In genomic region chr17:80187493-80187892, GRCh38 we compare ENCODE assay signal across 13 cellular contexts. TPM values are rescaled to one million over a fixed set of nuclear protein-coding genes. Genes with fewer than 3 reads are reported as not detected.
DNase-seq lines count a peak whose midpoint lies in the region; ATAC-seq and TF ChIP-seq lines count a peak whose summit lies in the region.
"Had no signal": no experiment of that assay in that cellular context is flagged by ENCODE, and none has a peak within 500 bp of the region (broad histone marks: within the 10 kb centered on the region; RNA-seq: fewer than 3 reads in every experiment).

No MANE protein-coding gene starts in this region.

- H3K9me3 ChIP-seq in esophagus squamous epithelium, result no peaks in the 10 kb centered on the region
- no peaks in the 10 kb centered on the region for H3K9me3 ChIP-seq in mucosa of stomach (ENCODE audit: control insufficient read depth, low read length)
- H3K9me3 ChIP-seq in vagina, result no peaks in the 10 kb centered on the region

- H3K4me3 Mint-ChIP-seq in activated CD4-positive, alpha-beta T cell treated with anti-CD3 and anti-CD28 coated beads for 36 hours, result no peak overlapping the region
- H3K4me3 Mint-ChIP-seq: neural crest cell, T-cell had no signal

- 20 to 44% methylated on average over 1 to 7 of the region's 13 CpGs for WGBS in esophagus squamous epithelium, 2 donors

- no peak overlapping the region for H3K27ac Mint-ChIP-seq in activated CD4-positive, alpha-beta T cell treated with anti-CD3 and anti-CD28 coated beads for 36 hours
- H3K27ac Mint-ChIP-seq: T-cell had no signal

- peak in 1 of 4 donors; percentile 19 for TF ChIP-seq POLR2A in esophagus squamous epithelium (IDR thresholded peaks at IDR 0.05)
- no peak for TF ChIP-seq POLR2A in vagina (IDR thresholded peaks at IDR 0.05)

- intact Hi-C loops in esophagus squamous epithelium (cut with DNase I) (no loop called here), vagina (cut with DNase I) (no loop called here)
- intact Hi-C loops in activated CD4-positive, alpha-beta T cell treated with anti-CD3 and anti-CD28 coated beads for 36 hours (cut with DNase I, micrococcal nuclease), result no loop called here

- CTCF ChIA-PET in activated CD4-positive, alpha-beta T cell treated with anti-CD3 and anti-CD28 coated beads for 36 hours (lab: Charles Lee), result interaction anchor here (0.8 to 2.2 kb wide), 2 partner anchors 10 to 1069 kb away, joined by 4 to 9 read pairs; no protein-coding TSS in a partner anchor

- DNase-seq in M059J (ENCODE audit: low read depth), result peak; percentile 34
- no peak for DNase-seq in esophagus squamous epithelium (lab: John Stamatoyannopoulos, UW)
- DNase-seq in vagina (ENCODE audit: extremely low spot score in 2 of 2), result no peak
- DNase-seq in activated CD4-positive, alpha-beta T cell treated with anti-CD3 and anti-CD28 coated beads for 36 hours, result no peak
- no peak for DNase-seq in dedifferentiated amniotic fluid mesenchymal stem cell (ENCODE audit: extremely low spot score)
- DNase-seq: brain microvascular endothelial cell, NCI-H69, T-cell had no signal

- no peak for ATAC-seq in activated CD4-positive, alpha-beta T cell treated with anti-CD3 and anti-CD28 coated beads for 36 hours
- ATAC-seq in GM18511 (IDR thresholded peaks at IDR 0.05; ENCODE audit: unreplicated experiment), result no peak
- ATAC-seq: T-cell had no signal

- peak overlapping the region in 3 of 4 donors; percentile 21 to 50 (median 31) for H3K4me3 ChIP-seq in esophagus squamous epithelium
- H3K4me3 ChIP-seq in mucosa of stomach (ENCODE audit: low read length), result peak overlapping the region; percentile 43
- H3K4me3 ChIP-seq in vagina, result peak overlapping the region in 1 of 2 donors; percentile 9
- H3K4me3 ChIP-seq: hepatocyte had no signal

- H3K36me3 Mint-ChIP-seq in activated CD4-positive, alpha-beta T cell treated with anti-CD3 and anti-CD28 coated beads for 36 hours (ENCODE audit: low read depth), result no peaks in the 10 kb centered on the region
- H3K36me3 Mint-ChIP-seq: T-cell had no signal

- peaks cover 5% of the 10 kb centered on the region for H3K27me3 Mint-ChIP-seq in activated CD4-positive, alpha-beta T cell treated with anti-CD3 and anti-CD28 coated beads for 36 hours

- peak overlapping the region; percentile 16 for H3K9ac ChIP-seq in mucosa of stomach (ENCODE audit: low read length)
- H3K9ac ChIP-seq: KMS-11 had no signal

- TF ChIP-seq CTCF in esophagus squamous epithelium (IDR thresholded peaks at IDR 0.05) (no peak), vagina (IDR thresholded peaks at IDR 0.05) (no peak)

- H3K4me1 Mint-ChIP-seq in activated CD4-positive, alpha-beta T cell treated with anti-CD3 and anti-CD28 coated beads for 36 hours, result no peaks in the 10 kb centered on the region
- H3K4me1 Mint-ChIP-seq: T-cell had no signal

- H3K4me1 ChIP-seq in esophagus squamous epithelium (peaks cover 22 to 52% (median 24%) of the 10 kb centered on the region in 3 donors), mucosa of stomach (ENCODE audit: control insufficient read depth, insufficient read depth, low read length) (peaks cover 14% of the 10 kb centered on the region), vagina (peaks cover 25% of the 10 kb centered on the region)

- POLR2A ChIA-PET in activated CD4-positive, alpha-beta T cell treated with anti-CD3 and anti-CD28 coated beads for 36 hours (lab: Charles Lee), result no interaction called here

- H3K27ac ChIP-seq in esophagus squamous epithelium (peak overlapping the region; percentile 62 to 82 (median 74)), vagina (peak overlapping the region; percentile 28)
- H3K27ac ChIP-seq: brain microvascular endothelial cell, hepatocyte, KMS-11 had no signal

- peaks cover 0 to 17% (median 0%) of the 10 kb centered on the region in 3 donors for H3K36me3 ChIP-seq in esophagus squamous epithelium
- no peaks in the 10 kb centered on the region for H3K36me3 ChIP-seq in mucosa of stomach (ENCODE audit: control insufficient read depth, insufficient read depth, low read length)
- H3K36me3 ChIP-seq in vagina, result no peaks in the 10 kb centered on the region
- H3K36me3 ChIP-seq: brain microvascular endothelial cell had no signal

- no peaks in the 10 kb centered on the region for H3K9me3 Mint-ChIP-seq in activated CD4-positive, alpha-beta T cell treated with anti-CD3 and anti-CD28 coated beads for 36 hours (ENCODE audit: low read depth)
- H3K9me3 Mint-ChIP-seq: neural crest cell, T-cell had no signal

- H3K27me3 ChIP-seq in esophagus squamous epithelium (no peaks in the 10 kb centered on the region), mucosa of stomach (ENCODE audit: control insufficient read depth, insufficient read depth, low read length) (no peaks in the 10 kb centered on the region), vagina (no peaks in the 10 kb centered on the region)
- H3K27me3 ChIP-seq: brain microvascular endothelial cell, hepatocyte had no signal

RNA-seq across cellular contexts. Expression of gene CARD14, which starts 17.7 kb away (rescaled TPM):
- 0.10 TPM in 1 of 2 replicates, not detected in the other for total RNA-seq in M059J (2014; rRNA removed; shearing (Covaris generic))
- total RNA-seq in esophagus squamous epithelium (10 to 100 TPM; 13.0 to 54.3 (median 27.6) TPM), vagina (30.0 TPM)
- total RNA-seq in activated CD4-positive, alpha-beta T cell treated with anti-CD3 and anti-CD28 coated beads for 36 hours, result not detected

RNA-seq across cellular contexts. Expression of gene SGSH, which starts 32.6 kb away (rescaled TPM):
- total RNA-seq in M059J (2014; rRNA removed; shearing (Covaris generic)), result 26.9 and 34.6 TPM in 2 replicates
- 10 to 100 TPM in 3 of 4 donors, 1 to 10 TPM in 1; 8.7 to 18.7 (median 12.9) TPM for total RNA-seq in esophagus squamous epithelium
- total RNA-seq in vagina, result 47.6 TPM
- 10 to 100 TPM; 20.2 to 22.7 TPM for total RNA-seq in activated CD4-positive, alpha-beta T cell treated with anti-CD3 and anti-CD28 coated beads for 36 hours

RNA-seq across cellular contexts. Expression of gene SLC26A11, which starts 32.7 kb away (rescaled TPM):
- total RNA-seq in M059J (2014; rRNA removed; shearing (Covaris generic)), result 2.2 and 7.6 TPM in 2 replicates
- total RNA-seq in esophagus squamous epithelium (10 to 100 TPM in 1 of 4 donors, 1 to 10 TPM in 3; 5.7 to 11.4 (median 7.6) TPM), vagina (22.8 TPM)
- total RNA-seq in activated CD4-positive, alpha-beta T cell treated with anti-CD3 and anti-CD28 coated beads for 36 hours, result 1 to 10 TPM; 4.7 to 4.9 TPM

RNA-seq across cellular contexts. Expression of gene EIF4A3, which starts 40.6 kb away (rescaled TPM):
- 103 and 145 TPM in 2 replicates for total RNA-seq in M059J (2014; rRNA removed; shearing (Covaris generic))
- total RNA-seq in esophagus squamous epithelium, result 100 to 1,000 TPM in 2 of 4 donors, 10 to 100 TPM in 2; 69.0 to 112 (median 94.7) TPM
- 90.1 TPM for total RNA-seq in vagina
- total RNA-seq in activated CD4-positive, alpha-beta T cell treated with anti-CD3 and anti-CD28 coated beads for 36 hours, result 100 to 1,000 TPM; 103 to 141 TPM

Comparison
In these comparisons a context has a peak if more than half of its experiments do, and no peak if none do; other contexts are left out.
1. RNA of gene CARD14, which starts 17.7 kb away (total RNA-seq): 13.0 to 54.3 TPM in esophagus squamous epithelium and 30.0 TPM in vagina (single experiment); not detected in activated CD4-positive, alpha-beta T cell treated with anti-CD3 and anti-CD28 coated beads for 36 hours and 0.10 TPM in M059J; every median in the first group is over 10 times any median in the second.